In the genomic region with DNA sequence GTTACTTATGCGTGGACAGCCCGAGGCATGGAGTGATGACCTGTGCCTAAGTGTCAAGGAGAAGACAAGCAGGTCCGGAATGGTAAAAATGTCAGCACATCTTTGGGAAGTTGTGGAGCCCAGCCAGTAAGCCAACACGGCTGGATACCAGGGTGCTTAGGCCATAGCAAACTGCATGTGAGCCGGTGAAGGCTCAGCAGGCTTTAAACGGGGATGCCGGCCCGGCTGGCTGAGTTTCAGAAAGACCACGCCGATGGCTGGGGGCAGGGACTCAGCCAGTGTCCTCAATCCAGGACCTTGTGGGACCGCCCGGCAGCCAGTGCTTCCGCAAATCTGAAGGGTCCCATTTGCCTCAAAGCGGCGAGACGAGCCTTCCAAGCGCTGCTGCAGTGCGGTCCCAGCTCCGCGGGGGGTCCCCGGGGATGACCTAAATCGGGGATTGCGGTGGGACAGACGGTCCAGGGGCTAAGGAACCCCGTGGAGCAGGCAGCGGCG, we compare ENCODE assay signal across 1 cellular context.
TF ChIP-seq lines count a peak whose summit lies in the region.

No MANE protein-coding gene starts in this region.

TF ChIP-seq in GM23338, 12 proteins besides CTCF, POLR2A, EP300 and RAD21 (continued from another document):
- TF ChIP-seq, protein P1, sequence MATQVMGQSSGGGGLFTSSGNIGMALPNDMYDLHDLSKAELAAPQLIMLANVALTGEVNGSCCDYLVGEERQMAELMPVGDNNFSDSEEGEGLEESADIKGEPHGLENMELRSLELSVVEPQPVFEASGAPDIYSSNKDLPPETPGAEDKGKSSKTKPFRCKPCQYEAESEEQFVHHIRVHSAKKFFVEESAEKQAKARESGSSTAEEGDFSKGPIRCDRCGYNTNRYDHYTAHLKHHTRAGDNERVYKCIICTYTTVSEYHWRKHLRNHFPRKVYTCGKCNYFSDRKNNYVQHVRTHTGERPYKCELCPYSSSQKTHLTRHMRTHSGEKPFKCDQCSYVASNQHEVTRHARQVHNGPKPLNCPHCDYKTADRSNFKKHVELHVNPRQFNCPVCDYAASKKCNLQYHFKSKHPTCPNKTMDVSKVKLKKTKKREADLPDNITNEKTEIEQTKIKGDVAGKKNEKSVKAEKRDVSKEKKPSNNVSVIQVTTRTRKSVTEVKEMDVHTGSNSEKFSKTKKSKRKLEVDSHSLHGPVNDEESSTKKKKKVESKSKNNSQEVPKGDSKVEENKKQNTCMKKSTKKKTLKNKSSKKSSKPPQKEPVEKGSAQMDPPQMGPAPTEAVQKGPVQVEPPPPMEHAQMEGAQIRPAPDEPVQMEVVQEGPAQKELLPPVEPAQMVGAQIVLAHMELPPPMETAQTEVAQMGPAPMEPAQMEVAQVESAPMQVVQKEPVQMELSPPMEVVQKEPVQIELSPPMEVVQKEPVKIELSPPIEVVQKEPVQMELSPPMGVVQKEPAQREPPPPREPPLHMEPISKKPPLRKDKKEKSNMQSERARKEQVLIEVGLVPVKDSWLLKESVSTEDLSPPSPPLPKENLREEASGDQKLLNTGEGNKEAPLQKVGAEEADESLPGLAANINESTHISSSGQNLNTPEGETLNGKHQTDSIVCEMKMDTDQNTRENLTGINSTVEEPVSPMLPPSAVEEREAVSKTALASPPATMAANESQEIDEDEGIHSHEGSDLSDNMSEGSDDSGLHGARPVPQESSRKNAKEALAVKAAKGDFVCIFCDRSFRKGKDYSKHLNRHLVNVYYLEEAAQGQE (IDR thresholded peaks at IDR 0.05; ENCODE audit: unreplicated experiment) = no peak
- TF ChIP-seq, protein P2, sequence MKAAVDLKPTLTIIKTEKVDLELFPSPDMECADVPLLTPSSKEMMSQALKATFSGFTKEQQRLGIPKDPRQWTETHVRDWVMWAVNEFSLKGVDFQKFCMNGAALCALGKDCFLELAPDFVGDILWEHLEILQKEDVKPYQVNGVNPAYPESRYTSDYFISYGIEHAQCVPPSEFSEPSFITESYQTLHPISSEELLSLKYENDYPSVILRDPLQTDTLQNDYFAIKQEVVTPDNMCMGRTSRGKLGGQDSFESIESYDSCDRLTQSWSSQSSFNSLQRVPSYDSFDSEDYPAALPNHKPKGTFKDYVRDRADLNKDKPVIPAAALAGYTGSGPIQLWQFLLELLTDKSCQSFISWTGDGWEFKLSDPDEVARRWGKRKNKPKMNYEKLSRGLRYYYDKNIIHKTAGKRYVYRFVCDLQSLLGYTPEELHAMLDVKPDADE (IDR thresholded peaks at IDR 0.05) = no peak
- TF ChIP-seq EZH2 (IDR thresholded peaks at IDR 0.05; ENCODE audit: low read depth, unreplicated experiment) (no peak), CREB1 (CRISPR knock-in tag; IDR thresholded peaks at IDR 0.05; ENCODE audit: low read depth) (no peak), JUNB (IDR thresholded peaks at IDR 0.05; ENCODE audit: unreplicated experiment) (no peak), STAT1 (IDR thresholded peaks at IDR 0.05; ENCODE audit: unreplicated experiment) (no peak), ZNF114 (CRISPR knock-in tag; IDR thresholded peaks at IDR 0.05) (no peak)
